In genomic region chr5:56961746-56962145, GRCh38 we compare ENCODE assay signal across 13 cellular contexts.
"Had no signal": no experiment of that assay in that cellular context is flagged by ENCODE, and none has a peak within 500 bp of the region (broad histone marks: within the 10 kb centered on the region; RNA-seq: fewer than 3 reads in every experiment).

No MANE protein-coding gene starts in this region.

- DNase-seq: effector CD4-positive, alpha-beta T cell; head of caudate nucleus; kidney; mucosa of descending colon; naive B cell; pancreas; right lobe of liver; small intestine; stimulated activated CD4-positive, alpha-beta T cell treated with anti-CD3 and anti-CD28 coated beads, Interleukin-15, amount 100 ng/mL, for 24 hours; stimulated activated CD4-positive, alpha-beta T cell treated with anti-CD3 and anti-CD28 coated beads, Interleukin-2, amount 100 ng/mL, for 48 hours; stimulated activated naive B cell treated with anti-CD40 and anti-IgM and Interleukin-4, amounts not matched to agents 10 μg/mL and 1 μg/mL and 100 μg/mL, for 72 hours; upper lobe of left lung; uterus had no signal
